ENCODE assay signal across 8 cellular contexts in the genomic region with DNA sequence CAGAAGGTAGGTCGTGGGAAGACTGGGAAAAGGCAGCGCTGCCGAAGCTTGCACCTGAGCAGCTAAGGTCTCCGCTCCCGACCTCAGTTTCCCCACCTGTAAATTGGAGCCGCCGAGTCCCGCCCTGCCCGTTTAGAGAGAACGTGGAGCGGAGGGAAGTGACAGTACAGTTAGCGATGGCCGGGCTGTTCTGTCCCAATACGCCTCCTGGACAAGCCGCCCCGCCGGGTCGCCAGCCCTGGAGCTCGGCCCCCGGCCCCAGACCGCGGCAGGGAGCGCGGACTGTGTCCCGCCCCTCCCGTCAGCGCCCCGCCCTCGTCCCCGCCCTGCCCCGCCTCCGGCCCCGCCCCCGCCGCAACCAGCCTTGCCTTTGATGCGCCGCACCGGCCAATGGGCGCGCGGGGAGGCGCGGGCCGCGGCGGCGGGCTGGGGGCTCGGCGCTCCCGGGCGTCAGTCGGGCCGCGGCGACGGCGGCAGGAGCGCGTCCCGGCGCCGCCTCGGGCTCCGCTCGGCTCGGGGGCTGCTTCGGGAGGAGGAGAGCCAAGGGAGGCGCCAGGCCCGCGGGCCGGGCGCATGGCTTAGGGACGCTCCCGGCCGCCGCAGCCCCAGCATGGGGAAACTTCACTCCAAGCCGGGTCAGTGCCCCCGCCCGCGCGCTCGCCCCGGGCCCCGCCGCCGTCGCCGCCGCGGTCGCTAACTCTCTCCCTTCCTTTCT. TPM values are rescaled to one million over a fixed set of nuclear protein-coding genes. Genes with fewer than 3 reads are reported as not detected.
A peak's percentile ranks its signal among the peaks of the same experiment; 100 is the strongest.
DNase-seq lines count a peak whose midpoint lies in the region; ATAC-seq and TF ChIP-seq lines count a peak whose summit lies in the region.

NKD1 (plus strand) TSS at position 453 of the 715 bp plus-strand sequence; CDS start at position 611, 158 bp downstream.

- peak; percentile 31 for ATAC-seq in GM19468 (IDR thresholded peaks at IDR 0.05; ENCODE audit: extremely low read depth, unreplicated experiment)
- ATAC-seq in SK-N-SH treated with all-trans-retinoic acid at 6 μM for 48 hours, result peak; percentile 76
- ATAC-seq in upper lobe of right lung, result peak; percentile 91

- H3K27me3 Mint-ChIP-seq in CD4-positive, alpha-beta memory T cell, result no peaks in the 10 kb centered on the region
- no peaks in the 10 kb centered on the region for H3K27me3 Mint-ChIP-seq in activated naive CD8-positive, alpha-beta T cell

- DNase-seq in CD4-positive, alpha-beta memory T cell, result peak; percentile 69 to 78 (median 69)
- DNase-seq in HPDE6-E6E7 (ENCODE audit: extremely low spot score), result peak; percentile 51
- DNase-seq in left ventricle myocardium inferior, result peak; percentile 63
- DNase-seq in posterior vena cava (ENCODE audit: low spot score), result peak; percentile 89
- DNase-seq in upper lobe of right lung, result peak; percentile 85

- no peak for TF ChIP-seq CTCF in left ventricle myocardium inferior (IDR thresholded peaks at IDR 0.05; ENCODE audit: borderline replicate concordance)
- no peak for TF ChIP-seq CTCF in upper lobe of right lung (IDR thresholded peaks at IDR 0.05)

- peaks cover 0 to 5% of the 10 kb centered on the region in 2 donors for H3K36me3 Mint-ChIP-seq in CD4-positive, alpha-beta memory T cell
- peaks cover 2% of the 10 kb centered on the region for H3K36me3 Mint-ChIP-seq in activated naive CD8-positive, alpha-beta T cell

- CTCF ChIA-PET in CD4-positive, alpha-beta memory T cell (lab: Charles Lee; ENCODE audit: partially characterized antibody), result interaction anchor here (1.1 kb wide), 1 partner anchor 258 kb away, joined by 4 read pairs; no protein-coding TSS in a partner anchor

- no peaks in the 10 kb centered on the region for H3K36me3 ChIP-seq in CD4-positive, alpha-beta memory T cell (ENCODE audit: insufficient read depth, low read length)
- H3K36me3 ChIP-seq in left ventricle myocardium inferior (no peaks in the 10 kb centered on the region), upper lobe of right lung (no peaks in the 10 kb centered on the region)

- H3K27ac ChIP-seq in CD4-positive, alpha-beta memory T cell (ENCODE audit: low read depth, low read length), result peak within 1 kb of the TSS; percentile 43
- no peak within 1 kb of the TSS for H3K27ac ChIP-seq in left ventricle myocardium inferior (replicated peaks)
- peak within 1 kb of the TSS; percentile 63 for H3K27ac ChIP-seq in upper lobe of right lung

- peaks cover 14 to 35% (median 25%) of the 10 kb centered on the region in 4 donors for H3K4me1 Mint-ChIP-seq in CD4-positive, alpha-beta memory T cell
- H3K4me1 Mint-ChIP-seq in activated naive CD8-positive, alpha-beta T cell (ENCODE audit: low read depth), result peaks cover 28% of the 10 kb centered on the region

- no peaks in the 10 kb centered on the region for H3K27me3 ChIP-seq in CD4-positive, alpha-beta memory T cell (ENCODE audit: insufficient read depth, low read length)
- H3K27me3 ChIP-seq in left ventricle myocardium inferior (ENCODE audit: low read depth), result peaks cover 74% of the 10 kb centered on the region
- H3K27me3 ChIP-seq in upper lobe of right lung, result no peaks in the 10 kb centered on the region

- H3K27ac Mint-ChIP-seq in CD4-positive, alpha-beta memory T cell, result peak within 1 kb of the TSS; percentile 90 to 96 (median 95)
- H3K27ac Mint-ChIP-seq in activated naive CD8-positive, alpha-beta T cell, result peak within 1 kb of the TSS; percentile 28

- peaks cover 0 to 13% (median 4%) of the 10 kb centered on the region in 8 donors for H3K9me3 Mint-ChIP-seq in CD4-positive, alpha-beta memory T cell
- H3K9me3 Mint-ChIP-seq in activated naive CD8-positive, alpha-beta T cell (ENCODE audit: low read depth), result no peaks in the 10 kb centered on the region

- peaks cover 30% of the 10 kb centered on the region for H3K4me1 ChIP-seq in CD4-positive, alpha-beta memory T cell (ENCODE audit: insufficient read depth, low read length)
- H3K4me1 ChIP-seq in left ventricle myocardium inferior (peaks cover 19% of the 10 kb centered on the region), upper lobe of right lung (no peaks in the 10 kb centered on the region)

- H3K4me3 Mint-ChIP-seq in CD4-positive, alpha-beta memory T cell, result peak within 1 kb of the TSS; percentile 81 to 89 (median 88)
- H3K4me3 Mint-ChIP-seq in activated naive CD8-positive, alpha-beta T cell, result peak within 1 kb of the TSS; percentile 88

- POLR2A ChIA-PET in CD4-positive, alpha-beta memory T cell (lab: Charles Lee; ENCODE audit: partially characterized antibody), result interaction anchor here (0.8 to 1.7 kb wide), 7 partner anchors 11 to 221 kb away, joined by 3 to 6 read pairs (median 4); partner anchors contain the start of gene SNX20

- peak within 1 kb of the TSS in 1 of 2 donors; percentile 68 for H3K4me3 ChIP-seq in CD4-positive, alpha-beta memory T cell (ENCODE audit: low read length in 2 of 2)
- H3K4me3 ChIP-seq in left ventricle myocardium inferior (peak within 1 kb of the TSS; percentile 75), upper lobe of right lung (peak within 1 kb of the TSS; percentile 70)

- intact Hi-C loops in CD4-positive, alpha-beta memory T cell (cut with micrococcal nuclease), result loop anchor here (1.0 to 10.0 kb wide), 11 partner anchors 54 to 521 kb away; partner anchors contain the start of genes ADCY7, BRD7, CNEP1R1 and TENT4B
- intact Hi-C loops in left ventricle myocardium inferior (cut with micrococcal nuclease) (no loop called here), posterior vena cava (cut with DNase I) (no loop called here), upper lobe of right lung (cut with DNase I) (no loop called here)

- H3K9me3 ChIP-seq in CD4-positive, alpha-beta memory T cell (ENCODE audit: control insufficient read depth in 1 of 2, low read length in 2 of 2), result no peaks in the 10 kb centered on the region
- H3K9me3 ChIP-seq in left ventricle myocardium inferior (replicated peaks) (no peaks in the 10 kb centered on the region), upper lobe of right lung (no peaks in the 10 kb centered on the region)

TF ChIP-seq in SK-N-SH treated with all-trans-retinoic acid at 6 μM for 48 hours, 23 proteins besides CTCF, POLR2A, EP300 and RAD21 (continues in another document):
- TF ChIP-seq SNAI2 (CRISPR knock-in tag; IDR thresholded peaks at IDR 0.05) (no peak), ZNF565 (CRISPR knock-in tag; conservative IDR thresholded peaks at IDR 0.05; ENCODE audit: low read depth) (no peak), ZFP30 (CRISPR knock-in tag; IDR thresholded peaks at IDR 0.05) (no peak), ZNF8 (CRISPR knock-in tag; IDR thresholded peaks at IDR 0.05) (no peak), ZC3H10 (CRISPR knock-in tag; IDR thresholded peaks at IDR 0.05) (no peak), RARB (CRISPR knock-in tag; IDR thresholded peaks at IDR 0.05) (no peak), TOX (CRISPR knock-in tag; IDR thresholded peaks at IDR 0.05; ENCODE audit: borderline replicate concordance) (no peak), ARNTL (CRISPR knock-in tag; IDR thresholded peaks at IDR 0.05; ENCODE audit: borderline replicate concordance, low read depth) (no peak), ISL1 (CRISPR knock-in tag; IDR thresholded peaks at IDR 0.05) (no peak), GLIS3 (CRISPR knock-in tag; IDR thresholded peaks at IDR 0.05) (no peak), ESRRG (CRISPR knock-in tag; IDR thresholded peaks at IDR 0.05) (no peak), ZNF70 (CRISPR knock-in tag; IDR thresholded peaks at IDR 0.05) (no peak)
- TF ChIP-seq, protein P1, sequence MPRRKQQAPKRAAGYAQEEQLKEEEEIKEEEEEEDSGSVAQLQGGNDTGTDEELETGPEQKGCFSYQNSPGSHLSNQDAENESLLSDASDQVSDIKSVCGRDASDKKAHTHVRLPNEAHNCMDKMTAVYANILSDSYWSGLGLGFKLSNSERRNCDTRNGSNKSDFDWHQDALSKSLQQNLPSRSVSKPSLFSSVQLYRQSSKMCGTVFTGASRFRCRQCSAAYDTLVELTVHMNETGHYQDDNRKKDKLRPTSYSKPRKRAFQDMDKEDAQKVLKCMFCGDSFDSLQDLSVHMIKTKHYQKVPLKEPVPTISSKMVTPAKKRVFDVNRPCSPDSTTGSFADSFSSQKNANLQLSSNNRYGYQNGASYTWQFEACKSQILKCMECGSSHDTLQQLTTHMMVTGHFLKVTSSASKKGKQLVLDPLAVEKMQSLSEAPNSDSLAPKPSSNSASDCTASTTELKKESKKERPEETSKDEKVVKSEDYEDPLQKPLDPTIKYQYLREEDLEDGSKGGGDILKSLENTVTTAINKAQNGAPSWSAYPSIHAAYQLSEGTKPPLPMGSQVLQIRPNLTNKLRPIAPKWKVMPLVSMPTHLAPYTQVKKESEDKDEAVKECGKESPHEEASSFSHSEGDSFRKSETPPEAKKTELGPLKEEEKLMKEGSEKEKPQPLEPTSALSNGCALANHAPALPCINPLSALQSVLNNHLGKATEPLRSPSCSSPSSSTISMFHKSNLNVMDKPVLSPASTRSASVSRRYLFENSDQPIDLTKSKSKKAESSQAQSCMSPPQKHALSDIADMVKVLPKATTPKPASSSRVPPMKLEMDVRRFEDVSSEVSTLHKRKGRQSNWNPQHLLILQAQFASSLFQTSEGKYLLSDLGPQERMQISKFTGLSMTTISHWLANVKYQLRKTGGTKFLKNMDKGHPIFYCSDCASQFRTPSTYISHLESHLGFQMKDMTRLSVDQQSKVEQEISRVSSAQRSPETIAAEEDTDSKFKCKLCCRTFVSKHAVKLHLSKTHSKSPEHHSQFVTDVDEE (CRISPR knock-in tag; IDR thresholded peaks at IDR 0.05), result no peak
- TF ChIP-seq, protein P2, sequence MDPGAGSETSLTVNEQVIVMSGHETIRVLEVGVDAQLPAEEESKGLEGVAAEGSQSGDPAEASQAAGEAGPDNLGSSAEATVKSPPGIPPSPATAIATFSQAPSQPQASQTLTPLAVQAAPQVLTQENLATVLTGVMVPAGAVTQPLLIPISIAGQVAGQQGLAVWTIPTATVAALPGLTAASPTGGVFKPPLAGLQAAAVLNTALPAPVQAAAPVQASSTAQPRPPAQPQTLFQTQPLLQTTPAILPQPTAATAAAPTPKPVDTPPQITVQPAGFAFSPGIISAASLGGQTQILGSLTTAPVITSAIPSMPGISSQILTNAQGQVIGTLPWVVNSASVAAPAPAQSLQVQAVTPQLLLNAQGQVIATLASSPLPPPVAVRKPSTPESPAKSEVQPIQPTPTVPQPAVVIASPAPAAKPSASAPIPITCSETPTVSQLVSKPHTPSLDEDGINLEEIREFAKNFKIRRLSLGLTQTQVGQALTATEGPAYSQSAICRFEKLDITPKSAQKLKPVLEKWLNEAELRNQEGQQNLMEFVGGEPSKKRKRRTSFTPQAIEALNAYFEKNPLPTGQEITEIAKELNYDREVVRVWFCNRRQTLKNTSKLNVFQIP (CRISPR knock-in tag; IDR thresholded peaks at IDR 0.05; ENCODE audit: borderline replicate concordance, low read depth), result no peak

RNA-seq across cellular contexts. Expression of gene NKD1, which starts in this region (rescaled TPM):
- total RNA-seq in CD4-positive, alpha-beta memory T cell, result 1 to 10 TPM; 3.8 to 4.6 TPM
- polyA plus RNA-seq in CD4-positive, alpha-beta memory T cell, result under 1 TPM in 1 of 2 donors, not detected in 1; 0.48 TPM
- 1.5 TPM for total RNA-seq in left ventricle myocardium inferior
- total RNA-seq in posterior vena cava, result 10 to 100 TPM; 25.7 to 67.6 TPM
- 47.2 TPM for total RNA-seq in upper lobe of right lung

Comparison
In these comparisons a context has a peak if more than half of its experiments do, and no peak if none do; other contexts are left out.
1. ATAC-seq: peak in every context shown above with its lines; median percentile 91 in upper lobe of right lung; 76 in SK-N-SH treated with all-trans-retinoic acid at 6 μM for 48 hours; 31 in GM19468.